ENCODE assay signal across 9 cellular contexts in the genomic region with DNA sequence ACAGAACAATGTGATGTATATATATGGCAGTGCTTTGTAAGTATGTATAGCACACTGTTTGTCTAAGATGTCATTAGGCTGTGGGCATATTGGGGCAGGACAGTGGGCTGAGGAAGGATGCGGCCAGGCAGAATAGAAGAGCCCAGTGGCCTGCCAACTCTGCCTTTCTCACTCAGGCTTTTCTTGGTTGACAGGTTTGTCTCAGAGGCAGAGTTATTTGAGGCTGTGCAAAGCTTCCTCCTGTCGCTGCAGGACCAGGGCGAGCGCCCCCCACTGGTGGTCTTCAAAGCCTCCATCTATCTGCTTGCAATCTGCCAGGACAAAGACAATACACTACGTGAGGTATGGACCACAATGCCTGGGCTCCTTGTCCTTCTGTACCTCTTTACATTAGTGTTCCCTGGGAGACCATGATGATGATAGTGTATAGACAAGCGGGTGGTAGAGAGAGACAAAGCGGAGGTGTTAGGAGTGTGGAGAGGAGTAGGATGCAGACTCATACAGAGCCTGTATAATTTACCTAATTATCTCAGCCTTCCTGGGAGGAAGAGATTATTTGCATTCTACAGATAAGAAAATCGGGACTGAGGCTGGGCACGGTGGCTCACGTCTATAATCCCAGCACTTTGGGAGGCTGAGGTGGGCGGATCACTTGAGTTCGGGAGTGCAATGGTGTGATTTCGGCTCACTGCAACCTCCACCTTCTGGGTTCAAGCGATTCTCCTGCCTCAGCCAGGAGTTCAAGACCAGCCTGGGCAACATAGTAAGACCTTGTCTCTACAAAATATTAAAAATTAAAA. TPM values are rescaled to one million over a fixed set of nuclear protein-coding genes. Genes with fewer than 3 reads are reported as not detected.
A peak's percentile ranks its signal among the peaks of the same experiment; 100 is the strongest.
DNase-seq lines count a peak whose midpoint lies in the region; ATAC-seq and TF ChIP-seq lines count a peak whose summit lies in the region.
"Had no signal": no experiment of that assay in that cellular context is flagged by ENCODE, and none has a peak within 500 bp of the region (broad histone marks: within the 10 kb centered on the region; RNA-seq: fewer than 3 reads in every experiment).

No MANE protein-coding gene starts in this region.

- no peak overlapping the region for H3K4me3 ChIP-seq in colonic mucosa

- H3K27me3 ChIP-seq in colonic mucosa: no peaks in the 10 kb centered on the region

- no peaks in the 10 kb centered on the region for H3K36me3 ChIP-seq in colonic mucosa

- no peak overlapping the region for H3K27ac ChIP-seq in colonic mucosa
- H3K27ac ChIP-seq: parathyroid adenoma had no signal

- H3K4me1 ChIP-seq in colonic mucosa: no peaks in the 10 kb centered on the region
- H3K4me1 ChIP-seq: parathyroid adenoma had no signal

- no peak for TF ChIP-seq CTCF in colonic mucosa (IDR thresholded peaks at IDR 0.05)

- intact Hi-C loops in colonic mucosa (cut with DNase I): no loop called here
- intact Hi-C loops in posterior vena cava (cut with DNase I): no loop called here

- ATAC-seq in stimulated activated naive CD8-positive, alpha-beta T cell treated with anti-CD3 and anti-CD28 coated beads, Interleukin-15, Interleukin-2, amounts not matched to agents 100 U/mL and 50 U/mL, for 24 hours: no peak
- no peak for ATAC-seq in stimulated activated naive CD8-positive, alpha-beta T cell treated with anti-CD3 and anti-CD28 coated beads, Interleukin-15, amount 100 ng/mL, for 72 hours
- ATAC-seq in HG03135 (IDR thresholded peaks at IDR 0.05; ENCODE audit: unreplicated experiment) (no peak), GM18861 (IDR thresholded peaks at IDR 0.05; ENCODE audit: unreplicated experiment) (no peak)

- no peak overlapping the region for H3K27ac Mint-ChIP-seq in stimulated activated naive CD8-positive, alpha-beta T cell treated with anti-CD3 and anti-CD28 coated beads, Interleukin-15, amount 100 ng/mL, for 72 hours

- H3K9me3 ChIP-seq in colonic mucosa: no peaks in the 10 kb centered on the region

- no peaks in the 10 kb centered on the region for H3K27me3 Mint-ChIP-seq in stimulated activated naive CD8-positive, alpha-beta T cell treated with anti-CD3 and anti-CD28 coated beads, Interleukin-15, amount 100 ng/mL, for 72 hours

- no peaks in the 10 kb centered on the region for H3K9me3 Mint-ChIP-seq in stimulated activated naive CD8-positive, alpha-beta T cell treated with anti-CD3 and anti-CD28 coated beads, Interleukin-15, amount 100 ng/mL, for 72 hours

- no peak overlapping the region for H3K9ac ChIP-seq in colonic mucosa (ENCODE audit: low read depth in 2 of 2, low read length in 2 of 2)
- H3K9ac ChIP-seq: parathyroid adenoma had no signal

- H3K4me1 Mint-ChIP-seq in stimulated activated naive CD8-positive, alpha-beta T cell treated with anti-CD3 and anti-CD28 coated beads, Interleukin-15, amount 100 ng/mL, for 72 hours: peaks cover 5% of the 10 kb centered on the region

- DNase-seq in stimulated activated naive CD8-positive, alpha-beta T cell treated with anti-CD3 and anti-CD28 coated beads, Interleukin-15, Interleukin-2, amounts not matched to agents 100 U/mL and 50 U/mL, for 24 hours: peak; percentile 57
- DNase-seq in stimulated activated naive CD8-positive, alpha-beta T cell treated with anti-CD3 and anti-CD28 coated beads, Interleukin-15, amount 100 ng/mL, for 72 hours: no peak
- peak; percentile 75 for DNase-seq in OCI-M1 (lab: John Stamatoyannopoulos, UW)
- peak; percentile 31 for DNase-seq in colonic mucosa
- peak; percentile 37 for DNase-seq in posterior vena cava (ENCODE audit: low spot score)
- DNase-seq in AG08395 (ENCODE audit: low spot score): no peak

- no peak overlapping the region for H3K4me3 Mint-ChIP-seq in stimulated activated naive CD8-positive, alpha-beta T cell treated with anti-CD3 and anti-CD28 coated beads, Interleukin-15, amount 100 ng/mL, for 72 hours

RNA-seq across cellular contexts. Expression of gene CCDC134, which starts 37.3 kb away (rescaled TPM):
- total RNA-seq in colonic mucosa: 10 to 100 TPM in 1 of 2 donors, 1 to 10 TPM in 1; 9.3 to 18.8 TPM
- total RNA-seq in posterior vena cava: 1 to 10 TPM; 5.1 to 5.7 TPM

Comparison
In these comparisons a context has a peak if more than half of its experiments do, and no peak if none do; other contexts are left out.
1. DNase-seq: peak in stimulated activated naive CD8-positive, alpha-beta T cell treated with anti-CD3 and anti-CD28 coated beads, Interleukin-15, Interleukin-2, amounts not matched to agents 100 U/mL and 50 U/mL, for 24 hours (single experiment), OCI-M1 (single experiment), colonic mucosa (single experiment) and posterior vena cava (single experiment); none in stimulated activated naive CD8-positive, alpha-beta T cell treated with anti-CD3 and anti-CD28 coated beads, Interleukin-15, amount 100 ng/mL, for 72 hours (0 of 2) and AG08395 (single experiment).